Comparison of ENCODE assay signal across 8 cellular contexts in genomic region chr1:46183119-46183842, GRCh38. TPM values are rescaled to one million over a fixed set of nuclear protein-coding genes. Genes with fewer than 3 reads are reported as not detected.
DNase-seq lines count a peak whose midpoint lies in the region; ATAC-seq and TF ChIP-seq lines count a peak whose summit lies in the region.

No MANE protein-coding gene starts in this region.

- DNase-seq in HPDE6-E6E7 (ENCODE audit: extremely low spot score) (peak; percentile 96), RWPE2 (ENCODE audit: low spot score) (peak; percentile 98), fibroblast of the aortic adventitia (ENCODE audit: low read depth) (peak; percentile 91), pons (ENCODE audit: low spot score) (peak; percentile 54), GM20000 (ENCODE audit: low spot score) (no peak)
- no peak for DNase-seq in activated CD8-positive, alpha-beta memory T cell treated with anti-CD3 and anti-CD28 coated beads for 24 hours

- peaks cover 10% of the 10 kb centered on the region for H3K36me3 Mint-ChIP-seq in activated T-helper 17 cell treated with anti-CD3 and anti-CD28 coated beads, Interleukin-2, amount 50 U/mL, for 72 hours (ENCODE audit: low read depth)

- H3K9me3 Mint-ChIP-seq in activated T-helper 17 cell treated with anti-CD3 and anti-CD28 coated beads, Interleukin-2, amount 50 U/mL, for 72 hours: no peaks in the 10 kb centered on the region

- H3K27ac Mint-ChIP-seq in activated T-helper 17 cell treated with anti-CD3 and anti-CD28 coated beads, Interleukin-2, amount 50 U/mL, for 72 hours: no peak overlapping the region

- no peak overlapping the region for H3K4me3 Mint-ChIP-seq in activated T-helper 17 cell treated with anti-CD3 and anti-CD28 coated beads, Interleukin-2, amount 50 U/mL, for 72 hours

- TF ChIP-seq CTCF in RWPE2 (IDR thresholded peaks at IDR 0.05; ENCODE audit: poor library complexity, severe bottlenecking) (peak; percentile 39), fibroblast of the aortic adventitia (IDR thresholded peaks at IDR 0.05; ENCODE audit: insufficient read depth, low read length) (no peak), GM20000 (IDR thresholded peaks at IDR 0.05; ENCODE audit: extremely low read depth, missing control alignments) (no peak)

- peak overlapping the region; percentile 98 for H3K27ac ChIP-seq in RWPE2 (ENCODE audit: poor library complexity, severe bottlenecking)

- no peaks in the 10 kb centered on the region for H3K27me3 ChIP-seq in RWPE2 (ENCODE audit: insufficient read depth, poor library complexity, severe bottlenecking)

- peaks cover 11% of the 10 kb centered on the region for H3K4me1 Mint-ChIP-seq in activated T-helper 17 cell treated with anti-CD3 and anti-CD28 coated beads, Interleukin-2, amount 50 U/mL, for 72 hours

- ATAC-seq in RWPE2 (ENCODE audit: low read depth) (peak; percentile 75), GM18519 (IDR thresholded peaks at IDR 0.05; ENCODE audit: low FRiP score, unreplicated experiment) (no peak)
- no peak for ATAC-seq in activated T-helper 17 cell treated with anti-CD3 and anti-CD28 coated beads, Interleukin-2, amount 50 U/mL, for 72 hours (replicated peaks)

- H3K9me3 ChIP-seq in RWPE2 (ENCODE audit: severe bottlenecking): no peaks in the 10 kb centered on the region

- no peaks in the 10 kb centered on the region for H3K27me3 Mint-ChIP-seq in activated T-helper 17 cell treated with anti-CD3 and anti-CD28 coated beads, Interleukin-2, amount 50 U/mL, for 72 hours

- peaks cover 34% of the 10 kb centered on the region for H3K36me3 ChIP-seq in RWPE2 (ENCODE audit: low read depth)

- peaks cover 51% of the 10 kb centered on the region for H3K4me1 ChIP-seq in RWPE2 (ENCODE audit: insufficient read depth, poor library complexity, severe bottlenecking)

- no peak overlapping the region for H3K4me3 ChIP-seq in RWPE2 (ENCODE audit: severe bottlenecking)
- H3K4me3 ChIP-seq in fibroblast of the aortic adventitia (ENCODE audit: low read depth, low read length): no peak overlapping the region

RNA-seq across cellular contexts. Expression of gene P3R3URF, which starts 7.0 kb away (rescaled TPM):
- not detected in 2 replicates for total RNA-seq in fibroblast of the aortic adventitia (ENCODE audit: low replicate concordance)
- not detected for total RNA-seq in activated T-helper 17 cell treated with anti-CD3 and anti-CD28 coated beads, Interleukin-2, amount 50 U/mL, for 72 hours

RNA-seq across cellular contexts. Expression of gene TSPAN1, which starts 8.4 kb away (rescaled TPM):
- total RNA-seq in fibroblast of the aortic adventitia (ENCODE audit: low replicate concordance): 0.81 TPM in 1 of 2 replicates, not detected in the other
- not detected for total RNA-seq in activated T-helper 17 cell treated with anti-CD3 and anti-CD28 coated beads, Interleukin-2, amount 50 U/mL, for 72 hours

RNA-seq across cellular contexts. Expression of gene POMGNT1, which starts 15.0 kb away (rescaled TPM):
- 5.6 and 43.2 TPM in 2 replicates for total RNA-seq in fibroblast of the aortic adventitia (ENCODE audit: low replicate concordance)
- 10 to 100 TPM; 36.0 to 40.6 TPM for total RNA-seq in activated T-helper 17 cell treated with anti-CD3 and anti-CD28 coated beads, Interleukin-2, amount 50 U/mL, for 72 hours

RNA-seq across cellular contexts. Expression of gene LURAP1, which starts 19.9 kb away (rescaled TPM):
- 3.4 and 6.5 TPM in 2 replicates for total RNA-seq in fibroblast of the aortic adventitia (ENCODE audit: low replicate concordance)
- total RNA-seq in activated T-helper 17 cell treated with anti-CD3 and anti-CD28 coated beads, Interleukin-2, amount 50 U/mL, for 72 hours: under 1 TPM in 1 of 2 donors, not detected in 1; 0.24 TPM

RNA-seq across cellular contexts. Expression of gene PIK3R3, which starts 50.9 kb away (rescaled TPM):
- 5.0 and 6.1 TPM in 2 replicates for total RNA-seq in fibroblast of the aortic adventitia (ENCODE audit: low replicate concordance)
- 1 to 10 TPM in 1 of 2 donors, under 1 TPM in 1; 0.56 to 2.2 TPM for total RNA-seq in activated T-helper 17 cell treated with anti-CD3 and anti-CD28 coated beads, Interleukin-2, amount 50 U/mL, for 72 hours

Comparison
In these comparisons a context has a peak if more than half of its experiments do, and no peak if none do; other contexts are left out.
1. DNase-seq: peak in HPDE6-E6E7 (single experiment), RWPE2 (single experiment), fibroblast of the aortic adventitia (single experiment) and pons (single experiment); none in activated CD8-positive, alpha-beta memory T cell treated with anti-CD3 and anti-CD28 coated beads for 24 hours (single experiment) and GM20000 (single experiment).